12 cellular contexts compared by ENCODE assay signal in genomic region chr14:93044116-93044515, GRCh38.
DNase-seq lines count a peak whose midpoint lies in the region; ATAC-seq and TF ChIP-seq lines count a peak whose summit lies in the region.
"Had no signal": no experiment of that assay in that cellular context is flagged by ENCODE, and none has a peak within 500 bp of the region (broad histone marks: within the 10 kb centered on the region; RNA-seq: fewer than 3 reads in every experiment).

No MANE protein-coding gene starts in this region.

- H3K4me3 ChIP-seq in body of pancreas (no peak overlapping the region), lower lobe of right lung (no peak overlapping the region), testis (no peak overlapping the region)
- no peak overlapping the region for H3K4me3 ChIP-seq in naive thymus-derived CD4-positive, alpha-beta T cell (ENCODE audit: low read length)
- H3K4me3 ChIP-seq: gastrocnemius medialis, GM12878 had no signal

- no peak overlapping the region for H3K4me3 Mint-ChIP-seq in HFFc6
- H3K4me3 Mint-ChIP-seq in naive thymus-derived CD4-positive, alpha-beta T cell, result no peak overlapping the region

- intact Hi-C loops in body of pancreas (cut with DNase I), result no loop called here
- intact Hi-C loops in lower lobe of right lung (cut with DNase I), result no loop called here
- intact Hi-C loops in testis (cut with DNase I; ENCODE audit: low total_unique reads), result no loop called here
- intact Hi-C loops in naive thymus-derived CD4-positive, alpha-beta T cell (cut with micrococcal nuclease), result no loop called here

- peak overlapping the region; percentile 69 to 91 (median 79) for H3K27ac ChIP-seq in body of pancreas
- peak overlapping the region; percentile 79 for H3K27ac ChIP-seq in lower lobe of right lung
- peak overlapping the region; percentile 64 to 72 for H3K27ac ChIP-seq in testis
- no peak overlapping the region for H3K27ac ChIP-seq in naive thymus-derived CD4-positive, alpha-beta T cell (ENCODE audit: low read depth, low read length)

- H3K4me1 ChIP-seq in body of pancreas (peaks cover 79% of the 10 kb centered on the region), lower lobe of right lung (peaks cover 77% of the 10 kb centered on the region), testis (peaks cover 76% of the 10 kb centered on the region)
- no peaks in the 10 kb centered on the region for H3K4me1 ChIP-seq in naive thymus-derived CD4-positive, alpha-beta T cell (ENCODE audit: control insufficient read depth in 2 of 2, insufficient read depth in 2 of 2, low read length in 2 of 2)

- no peaks in the 10 kb centered on the region for H3K36me3 Mint-ChIP-seq in HFFc6 (ENCODE audit: low read depth)
- peaks cover 0 to 3% (median 0%) of the 10 kb centered on the region in 5 donors for H3K36me3 Mint-ChIP-seq in naive thymus-derived CD4-positive, alpha-beta T cell

- CTCF ChIA-PET in naive thymus-derived CD4-positive, alpha-beta T cell (lab: Charles Lee), result no interaction called here

- H3K36me3 ChIP-seq in body of pancreas (replicated peaks in 1 of 2; ENCODE audit: insufficient read depth in 1 of 2, low read depth in 2 of 2) (no peaks in the 10 kb centered on the region), lower lobe of right lung (no peaks in the 10 kb centered on the region), testis (ENCODE audit: low read depth, missing control alignments) (no peaks in the 10 kb centered on the region)
- H3K36me3 ChIP-seq in naive thymus-derived CD4-positive, alpha-beta T cell (ENCODE audit: control insufficient read depth in 2 of 3, insufficient read depth in 3 of 3, low read length in 3 of 3), result no peaks in the 10 kb centered on the region
- H3K36me3 ChIP-seq: gastrocnemius medialis had no signal

- POLR2A ChIA-PET in naive thymus-derived CD4-positive, alpha-beta T cell (lab: Charles Lee), result no interaction called here

- peaks cover 83% of the 10 kb centered on the region for H3K4me1 Mint-ChIP-seq in HFFc6 (ENCODE audit: low read depth)
- H3K4me1 Mint-ChIP-seq in naive thymus-derived CD4-positive, alpha-beta T cell, result peaks cover 16 to 56% (median 30%) of the 10 kb centered on the region in 7 donors

- TF ChIP-seq POLR2A in body of pancreas (IDR thresholded peaks at IDR 0.05) (no peak), testis (IDR thresholded peaks at IDR 0.05) (no peak)

- no peaks in the 10 kb centered on the region for H3K27me3 ChIP-seq in body of pancreas
- H3K27me3 ChIP-seq in lower lobe of right lung (ENCODE audit: low read depth), result no peaks in the 10 kb centered on the region
- no peaks in the 10 kb centered on the region for H3K27me3 ChIP-seq in testis
- no peaks in the 10 kb centered on the region for H3K27me3 ChIP-seq in naive thymus-derived CD4-positive, alpha-beta T cell (ENCODE audit: control insufficient read depth in 2 of 2, insufficient read depth in 2 of 2, low read length in 2 of 2)
- H3K27me3 ChIP-seq: gastrocnemius medialis had no signal

- peaks cover 11% of the 10 kb centered on the region for H3K27me3 Mint-ChIP-seq in HFFc6 (ENCODE audit: insufficient read depth)
- no peaks in the 10 kb centered on the region for H3K27me3 Mint-ChIP-seq in naive thymus-derived CD4-positive, alpha-beta T cell

- no peaks in the 10 kb centered on the region for H3K9me3 ChIP-seq in body of pancreas
- H3K9me3 ChIP-seq in lower lobe of right lung, result no peaks in the 10 kb centered on the region
- H3K9me3 ChIP-seq in testis, result no peaks in the 10 kb centered on the region
- H3K9me3 ChIP-seq in naive thymus-derived CD4-positive, alpha-beta T cell (ENCODE audit: control insufficient read depth in 2 of 3, low read length in 3 of 3), result no peaks in the 10 kb centered on the region
- H3K9me3 ChIP-seq: gastrocnemius medialis had no signal

- peak; percentile 33 for ATAC-seq in body of pancreas
- no peak for ATAC-seq in lower lobe of right lung
- no peak for ATAC-seq in HG03442 (IDR thresholded peaks at IDR 0.05; ENCODE audit: unreplicated experiment)
- no peak for ATAC-seq in naive thymus-derived CD4-positive, alpha-beta T cell
- ATAC-seq: stimulated activated naive CD8-positive, alpha-beta T cell treated with anti-CD3 and anti-CD28 coated beads, Interleukin-15, Interleukin-2, amounts not matched to agents 100 U/mL and 50 U/mL, for 24 hours had no signal

- DNase-seq in HFFc6, result no peak
- DNase-seq in body of pancreas, result no peak
- no peak for DNase-seq in lower lobe of right lung
- no peak for DNase-seq in testis
- DNase-seq in naive thymus-derived CD4-positive, alpha-beta T cell, result no peak
- no peak for DNase-seq in activated effector memory CD4-positive, alpha-beta T cell treated with anti-CD3 and anti-CD28 coated beads, Interleukin-2, amount 50 U/mL, for 16 hours
- DNase-seq in RKO (ENCODE audit: low spot score), result no peak
- DNase-seq: KG1; stimulated activated naive CD8-positive, alpha-beta T cell treated with anti-CD3 and anti-CD28 coated beads, Interleukin-15, Interleukin-2, amounts not matched to agents 100 U/mL and 50 U/mL, for 24 hours had no signal

- TF ChIP-seq CTCF in HFFc6 (IDR thresholded peaks at IDR 0.05) (no peak), body of pancreas (IDR thresholded peaks at IDR 0.05) (no peak), lower lobe of right lung (IDR thresholded peaks at IDR 0.05) (no peak), testis (IDR thresholded peaks at IDR 0.05) (no peak)

- WGBS in body of pancreas, 2 donors, result 63 to 69% methylated on average over 7 of the region's 7 CpGs
- WGBS in testis, 2 donors, result 82 to 86% methylated on average over 7 of the region's 7 CpGs

- H3K27ac Mint-ChIP-seq in HFFc6, result peak overlapping the region; percentile 91; the same call in 1 of the 2 replicates
- peak overlapping the region in 3 of 9 donors; percentile 27 to 62 (median 36) for H3K27ac Mint-ChIP-seq in naive thymus-derived CD4-positive, alpha-beta T cell

- no peaks in the 10 kb centered on the region for H3K9me3 Mint-ChIP-seq in HFFc6
- H3K9me3 Mint-ChIP-seq in naive thymus-derived CD4-positive, alpha-beta T cell, result no peaks in the 10 kb centered on the region
